ENCODE assay signal across 24 cellular contexts in the genomic region with DNA sequence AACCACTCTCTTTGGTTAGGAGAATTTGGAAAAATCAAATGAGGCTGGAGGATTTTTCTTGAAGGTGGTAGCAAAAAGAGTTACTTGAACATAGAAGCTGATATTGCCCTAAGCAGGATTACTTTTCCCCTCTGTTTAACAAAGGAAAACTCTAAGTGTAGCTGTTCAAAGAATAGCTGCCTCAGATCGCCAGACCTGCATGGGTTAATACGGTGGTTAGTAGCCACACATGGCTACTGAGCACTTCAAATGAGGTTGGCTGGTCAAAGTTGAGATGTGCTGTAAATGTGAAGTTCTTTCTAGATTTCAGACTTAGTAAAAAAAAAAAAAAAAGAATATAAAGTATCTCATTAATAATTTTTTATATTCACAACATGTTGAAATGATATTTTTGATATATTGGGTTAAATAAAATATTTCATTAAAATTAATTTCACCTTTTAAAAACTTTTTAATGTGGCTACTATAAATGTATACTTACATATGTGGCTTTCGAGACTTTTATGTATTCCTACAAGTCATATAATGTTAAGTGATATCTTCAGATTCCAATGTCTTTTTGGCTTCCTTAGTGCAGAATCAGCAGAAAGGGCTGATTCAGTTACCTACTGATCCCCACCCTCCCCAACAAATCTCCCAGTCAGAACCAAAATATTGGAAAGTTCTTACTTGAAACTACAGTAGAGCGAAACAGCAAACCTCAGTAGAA. TPM values are rescaled to one million over a fixed set of nuclear protein-coding genes. Genes with fewer than 3 reads are reported as not detected.
DNase-seq lines count a peak whose midpoint lies in the region; ATAC-seq, FAIRE-seq and TF ChIP-seq lines count a peak whose summit lies in the region.
"Had no signal": no experiment of that assay in that cellular context is flagged by ENCODE, and none has a peak within 500 bp of the region (broad histone marks: within the 10 kb centered on the region; RNA-seq: fewer than 3 reads in every experiment).

No MANE protein-coding gene starts in this region.

- H3K27ac ChIP-seq in mammary epithelial cell (ENCODE audit: insufficient read depth, low read depth, low read length) (peak overlapping the region; percentile 3), small intestine (ENCODE audit: low read depth in 1 of 2, low read length in 1 of 2) (no peak overlapping the region)
- H3K27ac ChIP-seq: 22Rv1, C4-2B, SK-N-MC had no signal

- DNase-seq in mammary epithelial cell (no peak), MCF 10A (ENCODE audit: unreplicated experiment) (no peak), RCC 7860 (ENCODE audit: low spot score) (no peak), fibroblast of gingiva (ENCODE audit: low read depth) (peak; percentile 1), small intestine (no peak), T-helper 2 cell (no peak)
- DNase-seq: Calu3; CD8-positive, alpha-beta memory T cell; DMS153; GF-D8; KBM-7; NCI-H1105; NCI-H146; NCI-H2029 treated with DMSO at 0.1 percent for 48 hours; NCI-H524; NCI-H82; SHP77 treated with DMSO at 0.1 percent for 48 hours had no signal

- BruUV-seq in mammary epithelial cell (replicated peaks; lab: Mats Ljungman, UMichigan) (no TSS peak), MCF 10A (replicated peaks; lab: Mats Ljungman, UMichigan) (no TSS peak)

- POLR2A ChIA-PET in MCF 10A (lab: Yijun Ruan, JAX), result interaction anchor here (0.6 to 1.2 kb wide), 3 partner anchors 18 to 90 kb away, joined by 3 read pairs; no protein-coding TSS in a partner anchor

- H3K4me1 ChIP-seq in mammary epithelial cell (ENCODE audit: insufficient read depth, low read length), result no peaks in the 10 kb centered on the region
- no peaks in the 10 kb centered on the region for H3K4me1 ChIP-seq in small intestine (ENCODE audit: control insufficient read depth in 2 of 2, insufficient read depth in 1 of 2, low read depth in 1 of 2, low read length in 1 of 2)

- H3K36me3 Mint-ChIP-seq in MCF 10A (ENCODE audit: insufficient read depth, unreplicated experiment), result no peaks in the 10 kb centered on the region

- H3K36me3 ChIP-seq in mammary epithelial cell (ENCODE audit: insufficient read depth, low read length) (no peaks in the 10 kb centered on the region), small intestine (ENCODE audit: control insufficient read depth in 2 of 2, insufficient read depth in 2 of 2, low read length in 2 of 2) (no peaks in the 10 kb centered on the region)
- H3K36me3 ChIP-seq: HAP-1 had no signal

- H3K9me3 ChIP-seq in mammary epithelial cell (replicated peaks; ENCODE audit: insufficient read depth, low read length) (no peaks in the 10 kb centered on the region), small intestine (ENCODE audit: control insufficient read depth, low read depth) (no peaks in the 10 kb centered on the region)
- H3K9me3 ChIP-seq: HAP-1 had no signal

- no peak overlapping the region for H3K27ac Mint-ChIP-seq in MCF 10A (ENCODE audit: low read depth, unreplicated experiment)
- H3K27ac Mint-ChIP-seq: GM23338 had no signal

- H3K79me2 ChIP-seq in mammary epithelial cell (ENCODE audit: insufficient read depth, low read length), result peaks cover 14% of the 10 kb centered on the region

- in situ Hi-C loops in mammary epithelial cell (cut with MboI; ENCODE audit: low sequenced_read_pairs in 2 of 2), result loop anchor here in 1 of 2 donors (10.0 kb wide), 1 partner anchor 165 kb away; no protein-coding TSS in a partner anchor

- H2AFZ ChIP-seq in mammary epithelial cell (ENCODE audit: low read depth, low read length), result no peak overlapping the region
- H2AFZ ChIP-seq: GM23338 had no signal

- no peaks in the 10 kb centered on the region for H3K9me3 Mint-ChIP-seq in MCF 10A (ENCODE audit: unreplicated experiment)
- H3K9me3 Mint-ChIP-seq: CD8-positive, alpha-beta memory T cell; GM23338 had no signal

- ATAC-seq in GM21515 (IDR thresholded peaks at IDR 0.05; ENCODE audit: unreplicated experiment), result no peak
- ATAC-seq in GM21737 (IDR thresholded peaks at IDR 0.05; ENCODE audit: unreplicated experiment), result no peak
- ATAC-seq: GM23338 had no signal

- H4K20me1 ChIP-seq in mammary epithelial cell (ENCODE audit: insufficient read depth, low read length), result no peaks in the 10 kb centered on the region

- no peak overlapping the region for H3K9ac ChIP-seq in mammary epithelial cell (ENCODE audit: insufficient read depth, low read length)

- 83% methylated on average over 4 of the region's 4 CpGs for WGBS in mammary epithelial cell (ENCODE audit: low coverage, missing lambda C conversion rate)
- 82 to 98% (median 82%) methylated on average over 4 of the region's 4 CpGs for WGBS in small intestine, 3 donors

- CTCF ChIA-PET in mammary epithelial cell (lab: Charles Lee; ENCODE audit: low non-redundant PET), result no interaction called here
- CTCF ChIA-PET in MCF 10A (lab: Yijun Ruan, JAX), result no interaction called here

- intact Hi-C loops in mammary epithelial cell (cut with micrococcal nuclease), result loop anchor here (5.0 kb wide), 1 partner anchor 107 kb away; no protein-coding TSS in a partner anchor
- intact Hi-C loops in MCF 10A (cut with micrococcal nuclease), result loop anchor here (2.0 kb wide), 1 partner anchor 109 kb away; no protein-coding TSS in a partner anchor

- dilution Hi-C loops in mammary epithelial cell (cut with HindIII; ENCODE audit: low sequenced_read_pairs), result no loop called here

- FAIRE-seq in RCC 7860 (lab: Jason Lieb, UNC), result peak; percentile 67
- FAIRE-seq in small intestine (lab: Jason Lieb, UNC), result peak; percentile 73

- H3K4me2 ChIP-seq in mammary epithelial cell (ENCODE audit: insufficient read depth, low read depth, low read length), result peak overlapping the region; percentile 35
- H3K4me2 ChIP-seq: GM23338 had no signal

- TF ChIP-seq CTCF in mammary epithelial cell (conservative IDR thresholded peaks at IDR 0.05 in 1 of 2, IDR thresholded peaks at IDR 0.05 in 1 of 2; ENCODE audit: extremely low read depth in 1 of 2, insufficient read depth in 1 of 2, low read depth in 1 of 2, low read length in 2 of 2) (no peak), MCF 10A (IDR thresholded peaks at IDR 0.05; ENCODE audit: unreplicated experiment) (no peak)

- H3K4me3 ChIP-seq in mammary epithelial cell (replicated peaks in 1 of 3; ENCODE audit: insufficient read depth in 1 of 3, low read depth in 2 of 3, low read length in 3 of 3) (no peak overlapping the region), small intestine (ENCODE audit: low read depth in 1 of 2, low read length in 2 of 2) (no peak overlapping the region)
- H3K4me3 ChIP-seq: GM23338, HAP-1, SK-N-MC had no signal

- H3K4me3 Mint-ChIP-seq in MCF 10A (ENCODE audit: unreplicated experiment), result no peak overlapping the region
- H3K4me3 Mint-ChIP-seq: GM23338 had no signal

- H3K27me3 ChIP-seq in mammary epithelial cell (ENCODE audit: insufficient read depth, low read length) (no peaks in the 10 kb centered on the region), small intestine (ENCODE audit: control insufficient read depth in 2 of 2, insufficient read depth in 2 of 2, low read length in 2 of 2) (no peaks in the 10 kb centered on the region)

- peaks cover 26% of the 10 kb centered on the region for H3K27me3 Mint-ChIP-seq in MCF 10A (ENCODE audit: insufficient read depth, unreplicated experiment)

- H3K4me1 Mint-ChIP-seq in MCF 10A (ENCODE audit: insufficient read depth, unreplicated experiment), result peaks cover 10% of the 10 kb centered on the region

RNA-seq across cellular contexts. Expression of gene RPS6KA3, which starts 3.3 kb away (rescaled TPM):
- total RNA-seq in mammary epithelial cell (10 to 100 TPM; 34.4 to 37.0 TPM), MCF 10A (2022) (31.9 and 42.4 TPM in 2 replicates)
- polyA plus RNA-seq in mammary epithelial cell (22.2 TPM), small intestine (10 to 100 TPM; 11.1 to 18.0 (median 15.2) TPM)
- 16.9 TPM for polyA minus RNA-seq in mammary epithelial cell
